ENCODE assay signal across 1 cellular context in genomic region chr7:2815523-2816240, GRCh38.
TF ChIP-seq lines count a peak whose summit lies in the region.

No MANE protein-coding gene starts in this region.

TF ChIP-seq in WTC11, 78 proteins besides CTCF, POLR2A, EP300 and RAD21 (continued from another document):
- TF ChIP-seq OVOL2 (CRISPR knock-in tag; IDR thresholded peaks at IDR 0.05; ENCODE audit: borderline replicate concordance): no peak
- TF ChIP-seq ZNF263 (CRISPR knock-in tag; IDR thresholded peaks at IDR 0.05; ENCODE audit: low read depth): peak; percentile 82; the same call in 1 of the 2 replicates
